ENCODE assay signal across 8 cellular contexts in genomic region chr7:38908759-38909335, GRCh38. TPM values are rescaled to one million over a fixed set of nuclear protein-coding genes. Genes with fewer than 3 reads are reported as not detected.
DNase-seq lines count a peak whose midpoint lies in the region; ATAC-seq and TF ChIP-seq lines count a peak whose summit lies in the region.

Gene VPS41 (minus strand): TSS chr7:38909191. CDS start chr7:38909174, 17 bp downstream.

- TF ChIP-seq CTCF in Panc1 (IDR thresholded peaks at IDR 0.05), result no peak

- H3K4me1 Mint-ChIP-seq in activated T-cell treated with anti-CD3 and anti-CD28 coated beads, Interleukin-2, amount 50 U/mL, for 72 hours (ENCODE audit: low read depth), result peaks cover 32% of the 10 kb centered on the region
- H3K4me1 Mint-ChIP-seq in naive thymus-derived CD4-positive, alpha-beta T cell, result peaks cover 17 to 41% (median 37%) of the 10 kb centered on the region in 7 donors
- H3K4me1 Mint-ChIP-seq in stimulated activated memory B cell treated with anti-CD40 and anti-IgM and Interleukin-4, amounts not matched to agents 10 μg/mL and 1 μg/mL and 100 μg/mL, for 72 hours, result peaks cover 50% of the 10 kb centered on the region

- H3K27ac Mint-ChIP-seq in activated T-cell treated with anti-CD3 and anti-CD28 coated beads, Interleukin-2, amount 50 U/mL, for 72 hours, result peak within 1 kb of the TSS; percentile 75
- H3K27ac Mint-ChIP-seq in naive thymus-derived CD4-positive, alpha-beta T cell, result peak within 1 kb of the TSS; percentile 82 to 97 (median 91)
- H3K27ac Mint-ChIP-seq in stimulated activated memory B cell treated with anti-CD40 and anti-IgM and Interleukin-4, amounts not matched to agents 10 μg/mL and 1 μg/mL and 100 μg/mL, for 72 hours, result peak within 1 kb of the TSS; percentile 94

- H3K27ac ChIP-seq in Panc1 (ENCODE audit: low read length), result peak within 1 kb of the TSS; percentile 90
- peak within 1 kb of the TSS; percentile 72 for H3K27ac ChIP-seq in naive thymus-derived CD4-positive, alpha-beta T cell (ENCODE audit: low read depth, low read length)

- no peaks in the 10 kb centered on the region for H3K9me3 ChIP-seq in Panc1 (ENCODE audit: control insufficient read depth, insufficient read depth, low read depth, low read length)
- H3K9me3 ChIP-seq in naive thymus-derived CD4-positive, alpha-beta T cell (ENCODE audit: control insufficient read depth in 2 of 3, low read length in 3 of 3), result no peaks in the 10 kb centered on the region

- CTCF ChIA-PET in Panc1 (lab: Charles Lee), result no interaction called here
- CTCF ChIA-PET in naive thymus-derived CD4-positive, alpha-beta T cell (lab: Charles Lee), result interaction anchor here (0.5 kb wide), 1 partner anchor 651 kb away, joined by 5 read pairs; no protein-coding TSS in a partner anchor

- H3K27me3 Mint-ChIP-seq in activated T-cell treated with anti-CD3 and anti-CD28 coated beads, Interleukin-2, amount 50 U/mL, for 72 hours (ENCODE audit: low read depth), result no peaks in the 10 kb centered on the region
- H3K27me3 Mint-ChIP-seq in naive thymus-derived CD4-positive, alpha-beta T cell, result peaks cover 0 to 5% (median 0%) of the 10 kb centered on the region in 5 donors
- H3K27me3 Mint-ChIP-seq in stimulated activated memory B cell treated with anti-CD40 and anti-IgM and Interleukin-4, amounts not matched to agents 10 μg/mL and 1 μg/mL and 100 μg/mL, for 72 hours, result no peaks in the 10 kb centered on the region

- H3K4me1 ChIP-seq in Panc1 (ENCODE audit: control insufficient read depth, insufficient read depth, low read length), result peaks cover 4% of the 10 kb centered on the region; the same call in 1 of the 2 replicates
- H3K4me1 ChIP-seq in naive thymus-derived CD4-positive, alpha-beta T cell (ENCODE audit: control insufficient read depth in 2 of 2, insufficient read depth in 2 of 2, low read length in 2 of 2), result peaks cover 3 to 7% of the 10 kb centered on the region in 2 donors

- no TSS peak for BruUV-seq in Panc1 (replicated peaks; lab: Mats Ljungman, UMichigan)

- peaks cover 6% of the 10 kb centered on the region; the same call in 1 of the 2 replicates for H3K36me3 ChIP-seq in Panc1 (ENCODE audit: control insufficient read depth, insufficient read depth, low read length)
- peaks cover 0 to 4% (median 0%) of the 10 kb centered on the region in 3 experiments for H3K36me3 ChIP-seq in naive thymus-derived CD4-positive, alpha-beta T cell (ENCODE audit: control insufficient read depth in 2 of 3, insufficient read depth in 3 of 3, low read length in 3 of 3)

- H3K9me3 Mint-ChIP-seq in activated T-cell treated with anti-CD3 and anti-CD28 coated beads, Interleukin-2, amount 50 U/mL, for 72 hours, result no peaks in the 10 kb centered on the region
- no peaks in the 10 kb centered on the region for H3K9me3 Mint-ChIP-seq in naive thymus-derived CD4-positive, alpha-beta T cell
- H3K9me3 Mint-ChIP-seq in stimulated activated memory B cell treated with anti-CD40 and anti-IgM and Interleukin-4, amounts not matched to agents 10 μg/mL and 1 μg/mL and 100 μg/mL, for 72 hours, result no peaks in the 10 kb centered on the region

- peak; percentile 98 for ATAC-seq in GM21526 (IDR thresholded peaks at IDR 0.05; ENCODE audit: low FRiP score, unreplicated experiment)
- ATAC-seq in Panc1, result peak; percentile 100
- ATAC-seq in activated T-cell treated with anti-CD3 and anti-CD28 coated beads, Interleukin-2, amount 50 U/mL, for 72 hours (replicated peaks in 1 of 2), result peak; percentile 98
- peak; percentile 99 for ATAC-seq in naive thymus-derived CD4-positive, alpha-beta T cell
- ATAC-seq in stimulated activated memory B cell treated with anti-CD40 and anti-IgM and Interleukin-4, amounts not matched to agents 10 μg/mL and 1 μg/mL and 100 μg/mL, for 72 hours, result peak; percentile 99

- peaks cover 1 to 2% of the 10 kb centered on the region in 2 donors for H3K36me3 Mint-ChIP-seq in activated T-cell treated with anti-CD3 and anti-CD28 coated beads, Interleukin-2, amount 50 U/mL, for 72 hours (ENCODE audit: insufficient read depth in 2 of 2)
- H3K36me3 Mint-ChIP-seq in naive thymus-derived CD4-positive, alpha-beta T cell, result peaks cover 0 to 12% (median 1%) of the 10 kb centered on the region in 5 donors
- H3K36me3 Mint-ChIP-seq in stimulated activated memory B cell treated with anti-CD40 and anti-IgM and Interleukin-4, amounts not matched to agents 10 μg/mL and 1 μg/mL and 100 μg/mL, for 72 hours, result no peaks in the 10 kb centered on the region

- DNase-seq in DMS153 treated with DMSO at 0.1 percent for 48 hours (lab: John Stamatoyannopoulos, UW; ENCODE audit: unreplicated experiment) (peak; percentile 94), HuH-7 (ENCODE audit: low spot score) (peak; percentile 81), Panc1 (ENCODE audit: low read depth, low spot score) (peak; percentile 51), fibroblast of gingiva (ENCODE audit: low read depth) (peak; percentile 59)
- peak; percentile 76 to 81 for DNase-seq in activated T-cell treated with anti-CD3 and anti-CD28 coated beads, Interleukin-2, amount 50 U/mL, for 72 hours
- DNase-seq in naive thymus-derived CD4-positive, alpha-beta T cell, result peak; percentile 42 to 89 (median 85)

- POLR2A ChIA-PET in Panc1 (lab: Charles Lee), result no interaction called here
- POLR2A ChIA-PET in naive thymus-derived CD4-positive, alpha-beta T cell (lab: Charles Lee), result interaction anchor here (0.6 to 1.2 kb wide), 4 partner anchors 12 to 1144 kb away, joined by 3 to 4 read pairs (median 4); partner anchors contain the start of gene CDK13

- intact Hi-C loops in Panc1 (cut with micrococcal nuclease; ENCODE audit: unreplicated experiment), result no loop called here
- intact Hi-C loops in naive thymus-derived CD4-positive, alpha-beta T cell (cut with micrococcal nuclease), result loop anchor here (1.0 to 10.0 kb wide), 8 partner anchors 514 to 1226 kb away; partner anchors contain the start of genes MPLKIP (in 2 of the 2), RALA (in 2 of the 2), YAE1 (in 2 of the 2) and STARD3NL (in 1 of the 2)

- H3K4me3 Mint-ChIP-seq in activated T-cell treated with anti-CD3 and anti-CD28 coated beads, Interleukin-2, amount 50 U/mL, for 72 hours, result peak within 1 kb of the TSS; percentile 87 to 89
- peak within 1 kb of the TSS; percentile 92 to 99 (median 97) for H3K4me3 Mint-ChIP-seq in naive thymus-derived CD4-positive, alpha-beta T cell
- H3K4me3 Mint-ChIP-seq in stimulated activated memory B cell treated with anti-CD40 and anti-IgM and Interleukin-4, amounts not matched to agents 10 μg/mL and 1 μg/mL and 100 μg/mL, for 72 hours, result peak within 1 kb of the TSS; percentile 94

- in situ Hi-C loops in Panc1 (cut with HindIII; ENCODE audit: low pct_unique_long_range_greater_than_20kb, low sequenced_read_pairs), result no loop called here

- H3K4me3 ChIP-seq in Panc1 (ENCODE audit: low read depth in 2 of 2, low read length in 2 of 2), result peak within 1 kb of the TSS; percentile 80 to 96
- peak within 1 kb of the TSS; percentile 79 for H3K4me3 ChIP-seq in naive thymus-derived CD4-positive, alpha-beta T cell (ENCODE audit: low read length)

- no peaks in the 10 kb centered on the region; the same call in 1 of the 2 replicates for H3K27me3 ChIP-seq in Panc1 (ENCODE audit: control insufficient read depth, insufficient read depth, low read length)
- no peaks in the 10 kb centered on the region for H3K27me3 ChIP-seq in naive thymus-derived CD4-positive, alpha-beta T cell (ENCODE audit: control insufficient read depth in 2 of 2, insufficient read depth in 2 of 2, low read length in 2 of 2)

RNA-seq across cellular contexts. Expression of gene VPS41, which starts in this region (rescaled TPM):
- 127 TPM for total RNA-seq in Panc1 (2021; ENCODE audit: unreplicated experiment)
- polyA plus RNA-seq in Panc1 (2012; ENCODE audit: insufficient read length), result 46.9 TPM
- total RNA-seq in activated T-cell treated with anti-CD3 and anti-CD28 coated beads, Interleukin-2, amount 50 U/mL, for 72 hours, result 10 to 100 TPM; 61.1 to 64.9 TPM
- total RNA-seq in naive thymus-derived CD4-positive, alpha-beta T cell, result 10 to 100 TPM; 37.1 to 65.0 (median 64.5) TPM
- polyA plus RNA-seq in naive thymus-derived CD4-positive, alpha-beta T cell, result 10 to 100 TPM; 33.1 to 34.6 TPM

Comparison
In these comparisons a context has a peak if more than half of its experiments do, and no peak if none do; other contexts are left out.
1. Peak in every context shown above with its lines: DNase-seq, ATAC-seq, H3K4me3 ChIP-seq and H3K27ac ChIP-seq.